ENCODE assay signal across 1 cellular context in the genomic region with DNA sequence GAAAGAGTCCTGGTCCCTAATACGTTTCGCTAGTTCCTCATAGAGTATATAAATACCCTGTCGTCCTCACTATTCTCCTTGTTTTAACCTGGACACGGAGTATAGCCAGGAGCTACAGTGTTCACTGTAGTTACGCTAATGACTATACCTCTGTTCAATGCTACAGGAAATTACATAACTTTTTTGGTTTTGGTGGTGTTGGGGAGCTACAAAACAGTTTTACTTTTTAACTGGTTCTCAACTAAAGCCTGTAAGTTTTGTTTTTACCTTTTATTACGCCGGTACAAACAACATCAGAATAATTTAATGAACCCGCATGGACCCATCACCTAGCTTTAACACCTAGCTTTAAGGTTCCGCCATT.
TF ChIP-seq lines count a peak whose summit lies in the region.

No MANE protein-coding gene starts in this region.

TF ChIP-seq in K562, 482 proteins besides CTCF, POLR2A, EP300 and RAD21:
- no peak for TF ChIP-seq ZNF134 (CRISPR knock-in tag; conservative IDR thresholded peaks at IDR 0.05)
- TF ChIP-seq, protein P1, sequence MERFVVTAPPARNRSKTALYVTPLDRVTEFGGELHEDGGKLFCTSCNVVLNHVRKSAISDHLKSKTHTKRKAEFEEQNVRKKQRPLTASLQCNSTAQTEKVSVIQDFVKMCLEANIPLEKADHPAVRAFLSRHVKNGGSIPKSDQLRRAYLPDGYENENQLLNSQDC (CRISPR knock-in tag; IDR thresholded peaks at IDR 0.05), result no peak
- no peak for TF ChIP-seq NFE2 (IDR thresholded peaks at IDR 0.05; ENCODE audit: low read depth)
- peak; percentile 43 for TF ChIP-seq CHD1 (IDR thresholded peaks at IDR 0.05; ENCODE audit: low read length)
- TF ChIP-seq ZNF561 (CRISPR knock-in tag; conservative IDR thresholded peaks at IDR 0.05), result no peak
- TF ChIP-seq RFX7 (CRISPR knock-in tag; IDR thresholded peaks at IDR 0.05), result no peak
- TF ChIP-seq STAT5A (IDR thresholded peaks at IDR 0.05; ENCODE audit: borderline replicate concordance, low read length), result no peak
- TF ChIP-seq, protein P2, sequence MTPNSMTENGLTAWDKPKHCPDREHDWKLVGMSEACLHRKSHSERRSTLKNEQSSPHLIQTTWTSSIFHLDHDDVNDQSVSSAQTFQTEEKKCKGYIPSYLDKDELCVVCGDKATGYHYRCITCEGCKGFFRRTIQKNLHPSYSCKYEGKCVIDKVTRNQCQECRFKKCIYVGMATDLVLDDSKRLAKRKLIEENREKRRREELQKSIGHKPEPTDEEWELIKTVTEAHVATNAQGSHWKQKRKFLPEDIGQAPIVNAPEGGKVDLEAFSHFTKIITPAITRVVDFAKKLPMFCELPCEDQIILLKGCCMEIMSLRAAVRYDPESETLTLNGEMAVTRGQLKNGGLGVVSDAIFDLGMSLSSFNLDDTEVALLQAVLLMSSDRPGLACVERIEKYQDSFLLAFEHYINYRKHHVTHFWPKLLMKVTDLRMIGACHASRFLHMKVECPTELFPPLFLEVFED (CRISPR knock-in tag; conservative IDR thresholded peaks at IDR 0.05), result no peak
- TF ChIP-seq KDM2B (CRISPR knock-in tag; IDR thresholded peaks at IDR 0.05), result no peak
- TF ChIP-seq, protein P3, sequence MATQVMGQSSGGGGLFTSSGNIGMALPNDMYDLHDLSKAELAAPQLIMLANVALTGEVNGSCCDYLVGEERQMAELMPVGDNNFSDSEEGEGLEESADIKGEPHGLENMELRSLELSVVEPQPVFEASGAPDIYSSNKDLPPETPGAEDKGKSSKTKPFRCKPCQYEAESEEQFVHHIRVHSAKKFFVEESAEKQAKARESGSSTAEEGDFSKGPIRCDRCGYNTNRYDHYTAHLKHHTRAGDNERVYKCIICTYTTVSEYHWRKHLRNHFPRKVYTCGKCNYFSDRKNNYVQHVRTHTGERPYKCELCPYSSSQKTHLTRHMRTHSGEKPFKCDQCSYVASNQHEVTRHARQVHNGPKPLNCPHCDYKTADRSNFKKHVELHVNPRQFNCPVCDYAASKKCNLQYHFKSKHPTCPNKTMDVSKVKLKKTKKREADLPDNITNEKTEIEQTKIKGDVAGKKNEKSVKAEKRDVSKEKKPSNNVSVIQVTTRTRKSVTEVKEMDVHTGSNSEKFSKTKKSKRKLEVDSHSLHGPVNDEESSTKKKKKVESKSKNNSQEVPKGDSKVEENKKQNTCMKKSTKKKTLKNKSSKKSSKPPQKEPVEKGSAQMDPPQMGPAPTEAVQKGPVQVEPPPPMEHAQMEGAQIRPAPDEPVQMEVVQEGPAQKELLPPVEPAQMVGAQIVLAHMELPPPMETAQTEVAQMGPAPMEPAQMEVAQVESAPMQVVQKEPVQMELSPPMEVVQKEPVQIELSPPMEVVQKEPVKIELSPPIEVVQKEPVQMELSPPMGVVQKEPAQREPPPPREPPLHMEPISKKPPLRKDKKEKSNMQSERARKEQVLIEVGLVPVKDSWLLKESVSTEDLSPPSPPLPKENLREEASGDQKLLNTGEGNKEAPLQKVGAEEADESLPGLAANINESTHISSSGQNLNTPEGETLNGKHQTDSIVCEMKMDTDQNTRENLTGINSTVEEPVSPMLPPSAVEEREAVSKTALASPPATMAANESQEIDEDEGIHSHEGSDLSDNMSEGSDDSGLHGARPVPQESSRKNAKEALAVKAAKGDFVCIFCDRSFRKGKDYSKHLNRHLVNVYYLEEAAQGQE (CRISPR knock-in tag; IDR thresholded peaks at IDR 0.05; ENCODE audit: low read depth), result no peak
- no peak for TF ChIP-seq ZNF431 (CRISPR knock-in tag; IDR thresholded peaks at IDR 0.05)
- peak in 1 of 3 experiments; percentile 58 for TF ChIP-seq YY1 (IDR thresholded peaks at IDR 0.05; ENCODE audit: borderline replicate concordance in 1 of 3, control insufficient read depth in 1 of 3, extremely low read depth in 1 of 3, insufficient read depth in 3 of 3, insufficient read length in 1 of 3, insufficient replicate concordance in 2 of 3, low read depth in 1 of 3, low read length in 2 of 3)
- peak; percentile 9 for TF ChIP-seq RBBP5 (IDR thresholded peaks at IDR 0.05; ENCODE audit: borderline replicate concordance, insufficient read depth, low read length, poor library complexity, severe bottlenecking)
- TF ChIP-seq, protein P4, sequence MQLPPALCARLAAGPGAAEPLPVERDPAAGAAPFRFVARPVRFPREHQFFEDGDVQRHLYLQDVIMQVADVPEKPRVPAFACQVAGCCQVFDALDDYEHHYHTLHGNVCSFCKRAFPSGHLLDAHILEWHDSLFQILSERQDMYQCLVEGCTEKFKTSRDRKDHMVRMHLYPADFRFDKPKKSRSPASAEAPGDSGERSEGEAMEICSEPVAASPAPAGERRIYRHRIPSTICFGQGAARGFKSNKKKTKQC (CRISPR knock-in tag; IDR thresholded peaks at IDR 0.05), result no peak
- TF ChIP-seq, protein P5, sequence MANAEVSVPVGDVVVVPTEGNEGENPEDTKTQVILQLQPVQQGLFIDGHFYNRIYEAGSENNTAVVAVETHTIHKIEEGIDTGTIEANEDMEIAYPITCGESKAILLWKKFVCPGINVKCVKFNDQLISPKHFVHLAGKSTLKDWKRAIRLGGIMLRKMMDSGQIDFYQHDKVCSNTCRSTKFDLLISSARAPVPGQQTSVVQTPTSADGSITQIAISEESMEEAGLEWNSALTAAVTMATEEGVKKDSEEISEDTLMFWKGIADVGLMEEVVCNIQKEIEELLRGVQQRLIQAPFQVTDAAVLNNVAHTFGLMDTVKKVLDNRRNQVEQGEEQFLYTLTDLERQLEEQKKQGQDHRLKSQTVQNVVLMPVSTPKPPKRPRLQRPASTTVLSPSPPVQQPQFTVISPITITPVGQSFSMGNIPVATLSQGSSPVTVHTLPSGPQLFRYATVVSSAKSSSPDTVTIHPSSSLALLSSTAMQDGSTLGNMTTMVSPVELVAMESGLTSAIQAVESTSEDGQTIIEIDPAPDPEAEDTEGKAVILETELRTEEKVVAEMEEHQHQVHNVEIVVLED (CRISPR knock-in tag; IDR thresholded peaks at IDR 0.05), result no peak
- no peak for TF ChIP-seq RFX1 (IDR thresholded peaks at IDR 0.05)
- TF ChIP-seq ZNF436 (CRISPR knock-in tag; IDR thresholded peaks at IDR 0.05), result no peak
- TF ChIP-seq, protein P6, sequence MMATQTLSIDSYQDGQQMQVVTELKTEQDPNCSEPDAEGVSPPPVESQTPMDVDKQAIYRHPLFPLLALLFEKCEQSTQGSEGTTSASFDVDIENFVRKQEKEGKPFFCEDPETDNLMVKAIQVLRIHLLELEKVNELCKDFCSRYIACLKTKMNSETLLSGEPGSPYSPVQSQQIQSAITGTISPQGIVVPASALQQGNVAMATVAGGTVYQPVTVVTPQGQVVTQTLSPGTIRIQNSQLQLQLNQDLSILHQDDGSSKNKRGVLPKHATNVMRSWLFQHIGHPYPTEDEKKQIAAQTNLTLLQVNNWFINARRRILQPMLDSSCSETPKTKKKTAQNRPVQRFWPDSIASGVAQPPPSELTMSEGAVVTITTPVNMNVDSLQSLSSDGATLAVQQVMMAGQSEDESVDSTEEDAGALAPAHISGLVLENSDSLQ (IDR thresholded peaks at IDR 0.05), result no peak
- TF ChIP-seq, protein P7, sequence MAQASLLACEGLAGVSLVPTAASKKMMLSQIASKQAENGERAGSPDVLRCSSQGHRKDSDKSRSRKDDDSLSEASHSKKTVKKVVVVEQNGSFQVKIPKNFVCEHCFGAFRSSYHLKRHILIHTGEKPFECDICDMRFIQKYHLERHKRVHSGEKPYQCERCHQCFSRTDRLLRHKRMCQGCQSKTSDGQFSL (CRISPR knock-in tag; IDR thresholded peaks at IDR 0.05), result no peak
- TF ChIP-seq, protein P7 (tag; IDR thresholded peaks at IDR 0.05), result no peak
- TF ChIP-seq, protein P8, sequence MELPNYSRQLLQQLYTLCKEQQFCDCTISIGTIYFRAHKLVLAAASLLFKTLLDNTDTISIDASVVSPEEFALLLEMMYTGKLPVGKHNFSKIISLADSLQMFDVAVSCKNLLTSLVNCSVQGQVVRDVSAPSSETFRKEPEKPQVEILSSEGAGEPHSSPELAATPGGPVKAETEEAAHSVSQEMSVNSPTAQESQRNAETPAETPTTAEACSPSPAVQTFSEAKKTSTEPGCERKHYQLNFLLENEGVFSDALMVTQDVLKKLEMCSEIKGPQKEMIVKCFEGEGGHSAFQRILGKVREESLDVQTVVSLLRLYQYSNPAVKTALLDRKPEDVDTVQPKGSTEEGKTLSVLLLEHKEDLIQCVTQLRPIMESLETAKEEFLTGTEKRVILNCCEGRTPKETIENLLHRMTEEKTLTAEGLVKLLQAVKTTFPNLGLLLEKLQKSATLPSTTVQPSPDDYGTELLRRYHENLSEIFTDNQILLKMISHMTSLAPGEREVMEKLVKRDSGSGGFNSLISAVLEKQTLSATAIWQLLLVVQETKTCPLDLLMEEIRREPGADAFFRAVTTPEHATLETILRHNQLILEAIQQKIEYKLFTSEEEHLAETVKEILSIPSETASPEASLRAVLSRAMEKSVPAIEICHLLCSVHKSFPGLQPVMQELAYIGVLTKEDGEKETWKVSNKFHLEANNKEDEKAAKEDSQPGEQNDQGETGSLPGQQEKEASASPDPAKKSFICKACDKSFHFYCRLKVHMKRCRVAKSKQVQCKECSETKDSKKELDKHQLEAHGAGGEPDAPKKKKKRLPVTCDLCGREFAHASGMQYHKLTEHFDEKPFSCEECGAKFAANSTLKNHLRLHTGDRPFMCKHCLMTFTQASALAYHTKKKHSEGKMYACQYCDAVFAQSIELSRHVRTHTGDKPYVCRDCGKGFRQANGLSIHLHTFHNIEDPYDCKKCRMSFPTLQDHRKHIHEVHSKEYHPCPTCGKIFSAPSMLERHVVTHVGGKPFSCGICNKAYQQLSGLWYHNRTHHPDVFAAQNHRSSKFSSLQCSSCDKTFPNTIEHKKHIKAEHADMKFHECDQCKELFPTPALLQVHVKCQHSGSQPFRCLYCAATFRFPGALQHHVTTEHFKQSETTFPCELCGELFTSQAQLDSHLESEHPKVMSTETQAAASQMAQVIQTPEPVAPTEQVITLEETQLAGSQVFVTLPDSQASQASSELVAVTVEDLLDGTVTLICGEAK (IDR thresholded peaks at IDR 0.05), result no peak
- TF ChIP-seq, protein P8 (CRISPR knock-in tag; IDR thresholded peaks at IDR 0.05), result no peak
- TF ChIP-seq TBP (optimal IDR thresholded peaks at IDR 0.05; ENCODE audit: low read depth, low read length), result peak; percentile 29
- TF ChIP-seq, protein P9, sequence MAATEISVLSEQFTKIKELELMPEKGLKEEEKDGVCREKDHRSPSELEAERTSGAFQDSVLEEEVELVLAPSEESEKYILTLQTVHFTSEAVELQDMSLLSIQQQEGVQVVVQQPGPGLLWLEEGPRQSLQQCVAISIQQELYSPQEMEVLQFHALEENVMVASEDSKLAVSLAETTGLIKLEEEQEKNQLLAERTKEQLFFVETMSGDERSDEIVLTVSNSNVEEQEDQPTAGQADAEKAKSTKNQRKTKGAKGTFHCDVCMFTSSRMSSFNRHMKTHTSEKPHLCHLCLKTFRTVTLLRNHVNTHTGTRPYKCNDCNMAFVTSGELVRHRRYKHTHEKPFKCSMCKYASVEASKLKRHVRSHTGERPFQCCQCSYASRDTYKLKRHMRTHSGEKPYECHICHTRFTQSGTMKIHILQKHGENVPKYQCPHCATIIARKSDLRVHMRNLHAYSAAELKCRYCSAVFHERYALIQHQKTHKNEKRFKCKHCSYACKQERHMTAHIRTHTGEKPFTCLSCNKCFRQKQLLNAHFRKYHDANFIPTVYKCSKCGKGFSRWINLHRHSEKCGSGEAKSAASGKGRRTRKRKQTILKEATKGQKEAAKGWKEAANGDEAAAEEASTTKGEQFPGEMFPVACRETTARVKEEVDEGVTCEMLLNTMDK (IDR thresholded peaks at IDR 0.05; ENCODE audit: borderline replicate concordance, insufficient read depth, low read depth, low read length, poor library complexity, severe bottlenecking), result no peak
- TF ChIP-seq ZNF507 (tag; conservative IDR thresholded peaks at IDR 0.05), result no peak
- no peak for TF ChIP-seq ZNF695 (CRISPR knock-in tag; IDR thresholded peaks at IDR 0.05)
- no peak for TF ChIP-seq MEIS2 (IDR thresholded peaks at IDR 0.05; ENCODE audit: partially characterized antibody)
- TF ChIP-seq TCF7 (IDR thresholded peaks at IDR 0.05; ENCODE audit: borderline replicate concordance), result no peak
- TF ChIP-seq ELF2 (CRISPR knock-in tag; IDR thresholded peaks at IDR 0.05), result no peak
- TF ChIP-seq, protein P10, sequence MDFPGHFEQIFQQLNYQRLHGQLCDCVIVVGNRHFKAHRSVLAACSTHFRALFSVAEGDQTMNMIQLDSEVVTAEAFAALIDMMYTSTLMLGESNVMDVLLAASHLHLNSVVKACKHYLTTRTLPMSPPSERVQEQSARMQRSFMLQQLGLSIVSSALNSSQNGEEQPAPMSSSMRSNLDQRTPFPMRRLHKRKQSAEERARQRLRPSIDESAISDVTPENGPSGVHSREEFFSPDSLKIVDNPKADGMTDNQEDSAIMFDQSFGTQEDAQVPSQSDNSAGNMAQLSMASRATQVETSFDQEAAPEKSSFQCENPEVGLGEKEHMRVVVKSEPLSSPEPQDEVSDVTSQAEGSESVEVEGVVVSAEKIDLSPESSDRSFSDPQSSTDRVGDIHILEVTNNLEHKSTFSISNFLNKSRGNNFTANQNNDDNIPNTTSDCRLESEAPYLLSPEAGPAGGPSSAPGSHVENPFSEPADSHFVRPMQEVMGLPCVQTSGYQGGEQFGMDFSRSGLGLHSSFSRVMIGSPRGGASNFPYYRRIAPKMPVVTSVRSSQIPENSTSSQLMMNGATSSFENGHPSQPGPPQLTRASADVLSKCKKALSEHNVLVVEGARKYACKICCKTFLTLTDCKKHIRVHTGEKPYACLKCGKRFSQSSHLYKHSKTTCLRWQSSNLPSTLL (IDR thresholded peaks at IDR 0.05), result no peak
- TF ChIP-seq NRF1 (conservative IDR thresholded peaks at IDR 0.05 in 1 of 2, IDR thresholded peaks at IDR 0.05 in 1 of 2), result no peak
- TF ChIP-seq HDAC6 (IDR thresholded peaks at IDR 0.05; ENCODE audit: low read depth, low read length), result no peak
